Comparison of ENCODE assay signal across 1 cellular context in the genomic region with DNA sequence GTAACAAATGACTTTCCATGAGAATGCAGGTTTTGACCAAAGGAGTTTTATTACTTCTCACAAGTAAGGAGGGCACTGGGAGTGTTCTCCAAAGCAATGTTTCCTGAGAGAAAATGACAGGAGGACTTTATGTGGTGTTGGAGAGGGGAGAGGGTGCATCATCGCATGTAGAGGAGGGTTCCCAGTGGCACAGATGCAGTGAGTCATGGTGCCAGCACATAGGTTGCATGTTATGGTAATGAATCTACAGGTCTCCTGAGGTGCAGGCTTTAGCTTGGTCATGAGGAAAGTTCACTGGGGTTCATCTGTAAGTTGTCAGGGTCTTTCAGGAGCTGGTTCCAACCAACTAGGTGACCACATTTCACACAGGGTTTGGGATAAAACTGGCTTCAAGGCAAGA.
TF ChIP-seq lines count a peak whose summit lies in the region.

No MANE protein-coding gene starts in this region.

TF ChIP-seq in HepG2, 621 proteins besides CTCF, POLR2A, EP300 and RAD21:
- TF ChIP-seq KDM6A (CRISPR knock-in tag; IDR thresholded peaks at IDR 0.05; ENCODE audit: low read depth): no peak
- TF ChIP-seq ZNF614 (CRISPR knock-in tag; IDR thresholded peaks at IDR 0.05; ENCODE audit: borderline replicate concordance): no peak
- TF ChIP-seq SRF (IDR thresholded peaks at IDR 0.05; ENCODE audit: low read depth, low read length): no peak
- no peak for TF ChIP-seq CREB3 (CRISPR knock-in tag; IDR thresholded peaks at IDR 0.05)
- no peak for TF ChIP-seq KLF15 (CRISPR knock-in tag; IDR thresholded peaks at IDR 0.05; ENCODE audit: borderline replicate concordance)
- no peak for TF ChIP-seq IRF2 (CRISPR knock-in tag; IDR thresholded peaks at IDR 0.05)
- no peak for TF ChIP-seq KMT2B (CRISPR knock-in tag; IDR thresholded peaks at IDR 0.05)
- TF ChIP-seq ZNF670 (CRISPR knock-in tag; IDR thresholded peaks at IDR 0.05; ENCODE audit: borderline replicate concordance): no peak
- no peak for TF ChIP-seq NFE2L2 (IDR thresholded peaks at IDR 0.05; ENCODE audit: low read length)
- no peak for TF ChIP-seq ZNF143 (CRISPR knock-in tag; IDR thresholded peaks at IDR 0.05)
- TF ChIP-seq KDM5A (IDR thresholded peaks at IDR 0.05; ENCODE audit: borderline replicate concordance, low read length): no peak
- no peak for TF ChIP-seq ZNF431 (CRISPR knock-in tag; IDR thresholded peaks at IDR 0.05; ENCODE audit: borderline replicate concordance, low read depth)
- no peak for TF ChIP-seq ELF3 (CRISPR knock-in tag; IDR thresholded peaks at IDR 0.05)
- no peak for TF ChIP-seq RFXANK (CRISPR knock-in tag; IDR thresholded peaks at IDR 0.05)
- TF ChIP-seq ZNF207 (IDR thresholded peaks at IDR 0.05; ENCODE audit: borderline replicate concordance): no peak
- TF ChIP-seq ISX (CRISPR knock-in tag; conservative IDR thresholded peaks at IDR 0.05): no peak
